In the genomic region with DNA sequence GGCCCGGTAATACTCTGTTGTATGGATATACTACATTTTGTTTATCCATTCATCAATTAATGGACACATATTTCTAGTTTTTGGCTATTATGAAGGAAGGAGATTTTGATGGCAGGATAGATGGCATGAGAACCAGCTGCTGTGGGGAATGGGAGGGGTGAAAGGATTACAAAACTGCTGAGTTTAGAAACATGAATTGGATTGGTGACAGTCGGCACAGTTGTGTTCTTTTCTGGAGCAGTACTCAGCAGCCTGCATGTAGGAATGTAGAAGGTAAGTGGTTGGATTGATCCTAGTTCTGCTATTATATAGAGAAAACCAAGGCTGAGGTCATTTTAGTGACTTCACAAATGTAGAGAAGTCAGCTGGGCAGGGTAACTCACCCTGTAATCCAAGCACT, we compare ENCODE assay signal across 1 cellular context.
TF ChIP-seq lines count a peak whose summit lies in the region.

No MANE protein-coding gene starts in this region.

TF ChIP-seq in WTC11, 78 proteins besides CTCF, POLR2A, EP300 and RAD21 (continued from another document):
- TF ChIP-seq, protein P1, sequence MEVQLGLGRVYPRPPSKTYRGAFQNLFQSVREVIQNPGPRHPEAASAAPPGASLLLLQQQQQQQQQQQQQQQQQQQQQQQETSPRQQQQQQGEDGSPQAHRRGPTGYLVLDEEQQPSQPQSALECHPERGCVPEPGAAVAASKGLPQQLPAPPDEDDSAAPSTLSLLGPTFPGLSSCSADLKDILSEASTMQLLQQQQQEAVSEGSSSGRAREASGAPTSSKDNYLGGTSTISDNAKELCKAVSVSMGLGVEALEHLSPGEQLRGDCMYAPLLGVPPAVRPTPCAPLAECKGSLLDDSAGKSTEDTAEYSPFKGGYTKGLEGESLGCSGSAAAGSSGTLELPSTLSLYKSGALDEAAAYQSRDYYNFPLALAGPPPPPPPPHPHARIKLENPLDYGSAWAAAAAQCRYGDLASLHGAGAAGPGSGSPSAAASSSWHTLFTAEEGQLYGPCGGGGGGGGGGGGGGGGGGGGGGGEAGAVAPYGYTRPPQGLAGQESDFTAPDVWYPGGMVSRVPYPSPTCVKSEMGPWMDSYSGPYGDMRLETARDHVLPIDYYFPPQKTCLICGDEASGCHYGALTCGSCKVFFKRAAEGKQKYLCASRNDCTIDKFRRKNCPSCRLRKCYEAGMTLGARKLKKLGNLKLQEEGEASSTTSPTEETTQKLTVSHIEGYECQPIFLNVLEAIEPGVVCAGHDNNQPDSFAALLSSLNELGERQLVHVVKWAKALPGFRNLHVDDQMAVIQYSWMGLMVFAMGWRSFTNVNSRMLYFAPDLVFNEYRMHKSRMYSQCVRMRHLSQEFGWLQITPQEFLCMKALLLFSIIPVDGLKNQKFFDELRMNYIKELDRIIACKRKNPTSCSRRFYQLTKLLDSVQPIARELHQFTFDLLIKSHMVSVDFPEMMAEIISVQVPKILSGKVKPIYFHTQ (CRISPR knock-in tag; IDR thresholded peaks at IDR 0.05): no peak
- no peak for TF ChIP-seq ZNF263 (CRISPR knock-in tag; IDR thresholded peaks at IDR 0.05; ENCODE audit: low read depth)
